Comparison of ENCODE assay signal across 1 cellular context in the genomic region with DNA sequence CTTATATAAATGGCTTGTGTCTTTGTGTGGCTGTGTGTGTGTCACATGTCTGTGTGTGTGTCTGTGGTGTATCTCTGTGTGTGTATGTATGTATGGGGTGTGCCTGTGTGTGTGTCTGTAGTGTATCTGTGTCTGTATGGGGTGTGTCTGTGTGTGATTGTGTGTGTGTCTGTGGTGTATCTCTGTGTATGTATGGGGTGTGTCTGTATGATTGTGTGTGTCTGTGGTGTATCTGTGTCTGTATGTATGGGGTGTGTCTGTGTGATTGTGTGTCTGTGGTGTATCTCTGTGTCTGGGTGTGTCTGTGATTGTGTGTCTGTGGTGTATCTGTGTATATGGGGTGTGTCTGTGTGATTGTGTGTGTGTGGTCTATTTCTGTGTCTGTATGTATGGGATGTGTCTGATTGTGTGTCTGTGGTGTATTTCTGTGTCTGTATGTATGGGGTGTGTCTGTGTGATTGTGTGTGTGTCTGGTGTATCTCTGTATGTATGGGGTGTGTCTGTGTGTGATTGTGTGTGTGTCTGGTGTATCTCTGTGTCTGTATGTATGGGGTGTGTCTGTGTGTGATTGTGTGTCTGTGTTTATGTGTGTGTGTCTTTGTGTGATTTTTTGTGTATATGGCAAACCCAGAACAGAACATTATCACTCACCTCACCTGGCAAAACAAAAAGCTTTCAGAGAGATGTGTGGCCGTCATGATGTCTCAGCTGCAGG.
TF ChIP-seq lines count a peak whose summit lies in the region.

No MANE protein-coding gene starts in this region.

TF ChIP-seq in HepG2, 621 proteins besides CTCF, POLR2A, EP300 and RAD21 (continued from another document):
- TF ChIP-seq, protein P1, sequence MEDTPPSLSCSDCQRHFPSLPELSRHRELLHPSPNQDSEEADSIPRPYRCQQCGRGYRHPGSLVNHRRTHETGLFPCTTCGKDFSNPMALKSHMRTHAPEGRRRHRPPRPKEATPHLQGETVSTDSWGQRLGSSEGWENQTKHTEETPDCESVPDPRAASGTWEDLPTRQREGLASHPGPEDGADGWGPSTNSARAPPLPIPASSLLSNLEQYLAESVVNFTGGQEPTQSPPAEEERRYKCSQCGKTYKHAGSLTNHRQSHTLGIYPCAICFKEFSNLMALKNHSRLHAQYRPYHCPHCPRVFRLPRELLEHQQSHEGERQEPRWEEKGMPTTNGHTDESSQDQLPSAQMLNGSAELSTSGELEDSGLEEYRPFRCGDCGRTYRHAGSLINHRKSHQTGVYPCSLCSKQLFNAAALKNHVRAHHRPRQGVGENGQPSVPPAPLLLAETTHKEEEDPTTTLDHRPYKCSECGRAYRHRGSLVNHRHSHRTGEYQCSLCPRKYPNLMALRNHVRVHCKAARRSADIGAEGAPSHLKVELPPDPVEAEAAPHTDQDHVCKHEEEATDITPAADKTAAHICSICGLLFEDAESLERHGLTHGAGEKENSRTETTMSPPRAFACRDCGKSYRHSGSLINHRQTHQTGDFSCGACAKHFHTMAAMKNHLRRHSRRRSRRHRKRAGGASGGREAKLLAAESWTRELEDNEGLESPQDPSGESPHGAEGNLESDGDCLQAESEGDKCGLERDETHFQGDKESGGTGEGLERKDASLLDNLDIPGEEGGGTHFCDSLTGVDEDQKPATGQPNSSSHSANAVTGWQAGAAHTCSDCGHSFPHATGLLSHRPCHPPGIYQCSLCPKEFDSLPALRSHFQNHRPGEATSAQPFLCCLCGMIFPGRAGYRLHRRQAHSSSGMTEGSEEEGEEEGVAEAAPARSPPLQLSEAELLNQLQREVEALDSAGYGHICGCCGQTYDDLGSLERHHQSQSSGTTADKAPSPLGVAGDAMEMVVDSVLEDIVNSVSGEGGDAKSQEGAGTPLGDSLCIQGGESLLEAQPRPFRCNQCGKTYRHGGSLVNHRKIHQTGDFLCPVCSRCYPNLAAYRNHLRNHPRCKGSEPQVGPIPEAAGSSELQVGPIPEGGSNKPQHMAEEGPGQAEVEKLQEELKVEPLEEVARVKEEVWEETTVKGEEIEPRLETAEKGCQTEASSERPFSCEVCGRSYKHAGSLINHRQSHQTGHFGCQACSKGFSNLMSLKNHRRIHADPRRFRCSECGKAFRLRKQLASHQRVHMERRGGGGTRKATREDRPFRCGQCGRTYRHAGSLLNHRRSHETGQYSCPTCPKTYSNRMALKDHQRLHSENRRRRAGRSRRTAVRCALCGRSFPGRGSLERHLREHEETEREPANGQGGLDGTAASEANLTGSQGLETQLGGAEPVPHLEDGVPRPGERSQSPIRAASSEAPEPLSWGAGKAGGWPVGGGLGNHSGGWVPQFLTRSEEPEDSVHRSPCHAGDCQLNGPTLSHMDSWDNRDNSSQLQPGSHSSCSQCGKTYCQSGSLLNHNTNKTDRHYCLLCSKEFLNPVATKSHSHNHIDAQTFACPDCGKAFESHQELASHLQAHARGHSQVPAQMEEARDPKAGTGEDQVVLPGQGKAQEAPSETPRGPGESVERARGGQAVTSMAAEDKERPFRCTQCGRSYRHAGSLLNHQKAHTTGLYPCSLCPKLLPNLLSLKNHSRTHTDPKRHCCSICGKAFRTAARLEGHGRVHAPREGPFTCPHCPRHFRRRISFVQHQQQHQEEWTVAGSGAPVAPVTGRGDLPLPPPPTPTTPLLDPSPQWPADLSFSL (CRISPR knock-in tag; IDR thresholded peaks at IDR 0.05) = peak; percentile 99
- TF ChIP-seq, protein P2, sequence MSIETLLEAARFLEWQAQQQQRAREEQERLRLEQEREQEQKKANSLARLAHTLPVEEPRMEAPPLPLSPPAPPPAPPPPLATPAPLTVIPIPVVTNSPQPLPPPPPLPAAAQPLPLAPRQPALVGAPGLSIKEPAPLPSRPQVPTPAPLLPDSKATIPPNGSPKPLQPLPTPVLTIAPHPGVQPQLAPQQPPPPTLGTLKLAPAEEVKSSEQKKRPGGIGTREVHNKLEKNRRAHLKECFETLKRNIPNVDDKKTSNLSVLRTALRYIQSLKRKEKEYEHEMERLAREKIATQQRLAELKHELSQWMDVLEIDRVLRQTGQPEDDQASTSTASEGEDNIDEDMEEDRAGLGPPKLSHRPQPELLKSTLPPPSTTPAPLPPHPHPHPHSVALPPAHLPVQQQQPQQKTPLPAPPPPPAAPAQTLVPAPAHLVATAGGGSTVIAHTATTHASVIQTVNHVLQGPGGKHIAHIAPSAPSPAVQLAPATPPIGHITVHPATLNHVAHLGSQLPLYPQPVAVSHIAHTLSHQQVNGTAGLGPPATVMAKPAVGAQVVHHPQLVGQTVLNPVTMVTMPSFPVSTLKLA (IDR thresholded peaks at IDR 0.05) = peak; percentile 10; the same call in 1 of the 2 replicates
- TF ChIP-seq SAFB2 (CRISPR knock-in tag; IDR thresholded peaks at IDR 0.05; ENCODE audit: borderline replicate concordance, low read depth) (no peak), MIER2 (CRISPR knock-in tag; IDR thresholded peaks at IDR 0.05) (no peak), FOXP1 (IDR thresholded peaks at IDR 0.05) (peak; percentile 7; the same call in 1 of the 2 replicates), FOXP1 (CRISPR knock-in tag; IDR thresholded peaks at IDR 0.05) (no peak), ATF7 (IDR thresholded peaks at IDR 0.05) (peak; percentile 9; the same call in 1 of the 2 replicates), ATF7 (CRISPR knock-in tag; IDR thresholded peaks at IDR 0.05) (no peak), ARNT (IDR thresholded peaks at IDR 0.05) (0 out of 2 replicates have a peak, but pooled peaks have one; percentile 54), TAF15 (IDR thresholded peaks at IDR 0.05; ENCODE audit: low read depth, low read length, poor library complexity, severe bottlenecking) (no peak), TBX2 (CRISPR knock-in tag; IDR thresholded peaks at IDR 0.05; ENCODE audit: borderline replicate concordance) (peak; percentile 32; the same call in 1 of the 2 replicates), ZNF234 (CRISPR knock-in tag; conservative IDR thresholded peaks at IDR 0.05) (no peak), ZNF616 (CRISPR knock-in tag; IDR thresholded peaks at IDR 0.05; ENCODE audit: low read depth) (no peak)
